ENCODE assay signal across 14 cellular contexts in genomic region chr1:19525607-19526545, GRCh38.
"Had no signal": no experiment of that assay in that cellular context is flagged by ENCODE, and none has a peak within 500 bp of the region (broad histone marks: within the 10 kb centered on the region; RNA-seq: fewer than 3 reads in every experiment).

No MANE protein-coding gene starts in this region.

- DNase-seq: activated CD4-positive, alpha-beta memory T cell treated with anti-CD3 and anti-CD28 coated beads for 36 hours; activated CD4-positive, alpha-beta T cell treated with anti-CD3 and anti-CD28 coated beads for 36 hours; activated T-cell treated with anti-CD3 and anti-CD28 coated beads, Interleukin-2, amount 50 U/mL, for 24 hours; amniotic stem cell; central memory CD4-positive, alpha-beta T cell; colonic mucosa; effector CD4-positive, alpha-beta T cell; esophagus squamous epithelium; naive thymus-derived CD4-positive, alpha-beta T cell; pancreas; T-helper 17 cell; uterus had no signal

- H3K36me3 ChIP-seq: colonic mucosa, esophagus squamous epithelium, pancreas, uterus had no signal

- H3K9me3 ChIP-seq: colonic mucosa, esophagus squamous epithelium, pancreas, uterus had no signal

- H3K27ac ChIP-seq: colonic mucosa, esophagus squamous epithelium, pancreas, uterus had no signal

- ATAC-seq: activated CD4-positive, alpha-beta T cell treated with anti-CD3 and anti-CD28 coated beads for 36 hours; activated naive CD4-positive, alpha-beta T cell treated with anti-CD3 and anti-CD28 coated beads, Interleukin-2, amount 50 U/mL, for 72 hours; naive thymus-derived CD4-positive, alpha-beta T cell; pancreas; stimulated activated effector memory CD8-positive, alpha-beta T cell treated with anti-CD3 and anti-CD28 coated beads, Interleukin-12 subunit alpha, Interleukin-12 subunit beta, amount 100 ng/mL, for 72 hours; T-helper 17 cell had no signal

- H3K27me3 ChIP-seq: colonic mucosa, esophagus squamous epithelium, pancreas, uterus had no signal

- H3K4me1 ChIP-seq: colonic mucosa, pancreas, uterus had no signal

- H3K4me3 ChIP-seq: colonic mucosa, esophagus squamous epithelium, pancreas, uterus had no signal
